ENCODE assay signal across 8 cellular contexts in genomic region chr4:82372502-82372873, GRCh38. TPM values are rescaled to one million over a fixed set of nuclear protein-coding genes. Genes with fewer than 3 reads are reported as not detected.
DNase-seq lines count a peak whose midpoint lies in the region; TF ChIP-seq lines count a peak whose summit lies in the region.

No MANE protein-coding gene starts in this region.

- no peaks in the 10 kb centered on the region; the same call in 1 of the 2 replicates for H3K36me3 ChIP-seq in Caco-2 (ENCODE audit: control insufficient read depth, insufficient read depth, low read length)

- BruUV-seq in Caco-2 (replicated peaks; lab: Mats Ljungman, UMichigan): no TSS peak

- CTCF ChIA-PET in Caco-2 (lab: Charles Lee): no interaction called here

- peaks cover 21% of the 10 kb centered on the region for H3K4me1 ChIP-seq in Caco-2

- no peaks in the 10 kb centered on the region for H3K9me3 Mint-ChIP-seq in Caco-2 (ENCODE audit: unreplicated experiment)

- peaks cover 73% of the 10 kb centered on the region for H3K36me3 Mint-ChIP-seq in Caco-2 (ENCODE audit: insufficient read depth, unreplicated experiment)

- intact Hi-C loops in Caco-2 (cut with micrococcal nuclease; ENCODE audit: unreplicated experiment): no loop called here

- no peaks in the 10 kb centered on the region for H3K27me3 ChIP-seq in Caco-2 (replicated peaks; ENCODE audit: control insufficient read depth, insufficient read depth, low read length)

- peak overlapping the region; percentile 98 for H3K27ac Mint-ChIP-seq in Caco-2 (ENCODE audit: unreplicated experiment)

- DNase-seq in Caco-2: peak in 1 of 2 experiments; percentile 30
- DNase-seq in KBM-7: peak; percentile 53
- DNase-seq in T-helper 9 cell: peak; percentile 26
- DNase-seq in central memory CD4-positive, alpha-beta T cell: peak; percentile 21
- peak; percentile 66 for DNase-seq in left kidney (ENCODE audit: low read depth, low spot score)
- DNase-seq in stimulated activated CD4-positive, alpha-beta T cell treated with anti-CD3 and anti-CD28 coated beads, Interleukin-4, amount 100 ng/mL, for 1 hour: peak; percentile 37
- DNase-seq in SHP77 treated with DMSO at 0.1 percent for 48 hours (lab: John Stamatoyannopoulos, UW): no peak
- no peak for DNase-seq in NCI-H226

- no peaks in the 10 kb centered on the region for H3K27me3 Mint-ChIP-seq in Caco-2 (ENCODE audit: insufficient read depth, unreplicated experiment)

- peak overlapping the region; percentile 92 for H3K4me3 ChIP-seq in Caco-2 (ENCODE audit: low read depth, low read length)

- POLR2A ChIA-PET in Caco-2 (lab: Charles Lee): interaction anchor here (1.3 kb wide), 1 partner anchor 57 kb away, joined by 6 read pairs; no protein-coding TSS in a partner anchor

- H3K4me3 Mint-ChIP-seq in Caco-2 (ENCODE audit: unreplicated experiment): peak overlapping the region; percentile 98

- in situ Hi-C loops in KBM-7 (cut with MboI; ENCODE audit: low pct_unique_long_range_greater_than_20kb, low sequenced_read_pairs): no loop called here

- no peak for TF ChIP-seq CTCF in Caco-2 (IDR thresholded peaks at IDR 0.05; ENCODE audit: insufficient read depth in 1 of 2, low read depth in 1 of 2, low read length in 1 of 2, severe bottlenecking in 1 of 2, unreplicated experiment in 1 of 2)

- H3K4me1 Mint-ChIP-seq in Caco-2 (ENCODE audit: low read depth, unreplicated experiment): no peaks in the 10 kb centered on the region

- H3K9me3 ChIP-seq in Caco-2: no peaks in the 10 kb centered on the region

RNA-seq across cellular contexts. Expression of gene HNRNPD, which starts 1.3 kb away (rescaled TPM):
- total RNA-seq in Caco-2 (2022): 405 and 408 TPM in 2 replicates

RNA-seq across cellular contexts. Expression of gene HNRNPDL, which starts 57.8 kb away (rescaled TPM):
- total RNA-seq in Caco-2 (2022): 316 and 341 TPM in 2 replicates

RNA-seq across cellular contexts. Expression of gene ENOPH1, which starts 57.9 kb away (rescaled TPM):
- total RNA-seq in Caco-2 (2022): 62.7 and 67.6 TPM in 2 replicates

Comparison
In these comparisons a context has a peak if more than half of its experiments do, and no peak if none do; other contexts are left out.
1. DNase-seq: peak in KBM-7 (single experiment), T-helper 9 cell (single experiment), central memory CD4-positive, alpha-beta T cell (single experiment), left kidney (single experiment) and stimulated activated CD4-positive, alpha-beta T cell treated with anti-CD3 and anti-CD28 coated beads, Interleukin-4, amount 100 ng/mL, for 1 hour (single experiment); none in SHP77 treated with DMSO at 0.1 percent for 48 hours (single experiment) and NCI-H226 (single experiment).